ENCODE assay signal across 13 cellular contexts in genomic region chr17:42846594-42847280, GRCh38. TPM values are rescaled to one million over a fixed set of nuclear protein-coding genes. Genes with fewer than 3 reads are reported as not detected.
DNase-seq lines count a peak whose midpoint lies in the region; ATAC-seq and TF ChIP-seq lines count a peak whose summit lies in the region.
"Had no signal": no experiment of that assay in that cellular context is flagged by ENCODE, and none has a peak within 500 bp of the region (broad histone marks: within the 10 kb centered on the region; RNA-seq: fewer than 3 reads in every experiment).

No MANE protein-coding gene starts in this region.

- H3K27ac Mint-ChIP-seq in osteocyte (ENCODE audit: unreplicated experiment): no peak overlapping the region

- H3K27me3 ChIP-seq in esophagus muscularis mucosa (no peaks in the 10 kb centered on the region), osteoblast (ENCODE audit: insufficient read depth, low read length) (peaks cover 21% of the 10 kb centered on the region)

- peak overlapping the region; percentile 52 for H3K4me2 ChIP-seq in osteoblast (ENCODE audit: insufficient read depth, low read length)

- no peak overlapping the region for H2AFZ ChIP-seq in osteoblast (ENCODE audit: low read length)
- H2AFZ ChIP-seq: parathyroid adenoma had no signal

- no peak for TF ChIP-seq CTCF in esophagus muscularis mucosa (IDR thresholded peaks at IDR 0.05)
- no peak for TF ChIP-seq CTCF in osteoblast (IDR thresholded peaks at IDR 0.05; ENCODE audit: extremely low read depth, low read depth, low read length)
- no peak for TF ChIP-seq CTCF in osteocyte (IDR thresholded peaks at IDR 0.05)

- intact Hi-C loops in esophagus muscularis mucosa (cut with DNase I): no loop called here

- no peak for TF ChIP-seq POLR2A in esophagus muscularis mucosa (IDR thresholded peaks at IDR 0.05; ENCODE audit: low read depth)

- H3K4me3 Mint-ChIP-seq in osteocyte (ENCODE audit: unreplicated experiment): no peak overlapping the region

- no peaks in the 10 kb centered on the region for H3K27me3 Mint-ChIP-seq in osteocyte (ENCODE audit: unreplicated experiment)

- TF ChIP-seq EP300 in esophagus muscularis mucosa (IDR thresholded peaks at IDR 0.05): no peak

- H3K4me3 ChIP-seq in esophagus muscularis mucosa (no peak overlapping the region), osteoblast (ENCODE audit: insufficient read depth, low read length) (no peak overlapping the region)

- H3K9me3 Mint-ChIP-seq in osteocyte (ENCODE audit: unreplicated experiment): no peaks in the 10 kb centered on the region
- H3K9me3 Mint-ChIP-seq: activated naive CD4-positive, alpha-beta T cell treated with anti-CD3 and anti-CD28 coated beads, Interleukin-2, amount 50 U/mL, for 72 hours had no signal

- ATAC-seq in GM18870 (IDR thresholded peaks at IDR 0.05; ENCODE audit: unreplicated experiment) (no peak), HG02938 (IDR thresholded peaks at IDR 0.05; ENCODE audit: unreplicated experiment) (no peak)

- H4K20me1 ChIP-seq in osteoblast (ENCODE audit: insufficient read depth, low read length): peaks cover 29% of the 10 kb centered on the region

- 66% methylated on average over 9 of the region's 9 CpGs for WGBS in esophagus muscularis mucosa

- H3K79me2 ChIP-seq in osteoblast (ENCODE audit: insufficient read depth, low read length): no peaks in the 10 kb centered on the region
- H3K79me2 ChIP-seq: parathyroid adenoma had no signal

- peaks cover 2 to 41% (median 37%) of the 10 kb centered on the region in 4 donors for H3K36me3 ChIP-seq in esophagus muscularis mucosa
- H3K36me3 ChIP-seq in osteoblast (ENCODE audit: insufficient read depth, low read length): peaks cover 28% of the 10 kb centered on the region

- H3K4me1 ChIP-seq in esophagus muscularis mucosa (peaks cover 15 to 52% (median 50%) of the 10 kb centered on the region in 4 donors), osteoblast (ENCODE audit: insufficient read depth, low read length) (peaks cover 16% of the 10 kb centered on the region)
- H3K4me1 ChIP-seq: parathyroid adenoma had no signal

- H3K9me3 ChIP-seq in esophagus muscularis mucosa (no peaks in the 10 kb centered on the region), osteoblast (ENCODE audit: low read depth, low read length) (no peaks in the 10 kb centered on the region)

- H3K4me1 Mint-ChIP-seq in osteocyte (ENCODE audit: unreplicated experiment): no peaks in the 10 kb centered on the region

- DNase-seq in AG20443 (ENCODE audit: low spot score) (peak; percentile 73), esophagus muscularis mucosa (ENCODE audit: extremely low spot score) (no peak), osteoblast (ENCODE audit: insufficient read length, low spot score, missing footprints) (peak; percentile 91), osteocyte (ENCODE audit: extremely low spot score, unreplicated experiment) (no peak)
- no peak for DNase-seq in effector CD4-positive, alpha-beta T cell
- DNase-seq: NCI-H2081, SIG-M5 had no signal

- H3K36me3 Mint-ChIP-seq in osteocyte (ENCODE audit: unreplicated experiment): peaks cover 25% of the 10 kb centered on the region

- H3K27ac ChIP-seq in esophagus muscularis mucosa (replicated peaks in 1 of 4): peak overlapping the region; percentile 40 to 66 (median 55)
- peak overlapping the region; percentile 25 for H3K27ac ChIP-seq in osteoblast (ENCODE audit: low read depth, low read length)
- H3K27ac ChIP-seq: parathyroid adenoma had no signal

TF ChIP-seq in PFSK-1, 5 proteins besides CTCF, POLR2A, EP300 and RAD21:
- TF ChIP-seq POLR2AphosphoS5 (IDR thresholded peaks at IDR 0.05; ENCODE audit: low read depth, low read length) (peak; percentile 62), TAF1 (IDR thresholded peaks at IDR 0.05; ENCODE audit: borderline replicate concordance, insufficient read depth, low read length) (no peak)
TF ChIP-seq in PFSK-1: peak in this region for 1.

RNA-seq across cellular contexts. Expression of gene AOC2, which starts 2.4 kb away (rescaled TPM):
- 2.1 TPM for polyA plus RNA-seq in PFSK-1 (2012; ENCODE audit: insufficient read length, low read depth)
- total RNA-seq in esophagus muscularis mucosa: 1 to 10 TPM in 3 of 4 donors, under 1 TPM in 1; 0.66 to 2.0 (median 1.4) TPM
- 0.72 and 0.88 TPM in 2 replicates for total RNA-seq in osteoblast
- total RNA-seq in osteocyte: 1.8 and 2.2 TPM in 2 replicates

RNA-seq across cellular contexts. Expression of gene AOC3, which starts 4.3 kb away (rescaled TPM):
- 1.4 TPM for polyA plus RNA-seq in PFSK-1 (2012; ENCODE audit: insufficient read length, low read depth)
- total RNA-seq in esophagus muscularis mucosa: 100 to 1,000 TPM in 3 of 4 donors, 10 to 100 TPM in 1; 89.0 to 242 (median 118) TPM
- under 0.01 TPM in 1 of 2 replicates, not detected in the other for total RNA-seq in osteoblast
- 1.1 and 1.3 TPM in 2 replicates for total RNA-seq in osteocyte

RNA-seq across cellular contexts. Expression of gene PSME3, which starts 13.5 kb away (rescaled TPM):
- 312 TPM for polyA plus RNA-seq in PFSK-1 (2012; ENCODE audit: insufficient read length, low read depth)
- 10 to 100 TPM; 68.9 to 91.5 (median 77.2) TPM for total RNA-seq in esophagus muscularis mucosa
- 79.9 and 81.1 TPM in 2 replicates for total RNA-seq in osteoblast
- 111 and 121 TPM in 2 replicates for total RNA-seq in osteocyte

RNA-seq across cellular contexts. Expression of gene BECN1, which starts 22.7 kb away (rescaled TPM):
- polyA plus RNA-seq in PFSK-1 (2012; ENCODE audit: insufficient read length, low read depth): 80.2 TPM
- 100 to 1,000 TPM; 165 to 293 (median 237) TPM for total RNA-seq in esophagus muscularis mucosa
- total RNA-seq in osteoblast: 94.8 and 104 TPM in 2 replicates
- total RNA-seq in osteocyte: 68.1 and 69.1 TPM in 2 replicates

RNA-seq across cellular contexts. Expression of gene CNTD1, which starts 48.1 kb away (rescaled TPM):
- polyA plus RNA-seq in PFSK-1 (2012; ENCODE audit: insufficient read length, low read depth): 0.49 TPM
- total RNA-seq in esophagus muscularis mucosa (1 to 10 TPM in 1 of 4 donors, under 1 TPM in 2, not detected in 1; 0.50 to 3.9 (median 0.57) TPM), osteoblast (0.88 TPM in 1 of 2 replicates, not detected in the other), osteocyte (0.31 and 0.51 TPM in 2 replicates)
- polyA plus RNA-seq: keratinocyte had no signal

Comparison
In these comparisons a context has a peak if more than half of its experiments do, and no peak if none do; other contexts are left out.
1. DNase-seq: peak in AG20443 (single experiment) and osteoblast (single experiment); none in esophagus muscularis mucosa (single experiment), osteocyte (single experiment) and effector CD4-positive, alpha-beta T cell (single experiment).
2. RNA of gene AOC3, which starts 4.3 kb away (total RNA-seq): 89.0 to 242 TPM in esophagus muscularis mucosa; 1.1 to 1.3 TPM in osteocyte and under 0.01 TPM in osteoblast; every median in the first group is over 10 times any median in the second.